In the genomic region with DNA sequence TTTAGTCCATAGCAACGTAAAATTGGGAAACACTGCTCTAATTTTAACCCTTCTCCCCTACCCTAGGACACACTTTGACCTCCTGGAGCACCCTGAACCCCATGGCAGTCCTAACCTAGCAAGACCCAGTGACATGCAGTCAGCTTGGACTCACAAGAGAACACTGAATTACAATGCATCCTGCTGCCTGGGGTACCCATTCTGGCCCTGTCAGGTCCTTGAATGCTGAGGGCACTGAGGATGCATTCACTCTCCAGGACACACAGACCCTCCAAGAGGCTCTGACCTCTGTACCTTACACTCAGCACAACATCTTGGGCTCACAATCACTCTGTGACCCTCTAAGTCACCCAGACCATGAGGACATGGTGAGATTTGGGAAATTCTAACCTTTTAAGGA, we compare ENCODE assay signal across 1 cellular context.
TF ChIP-seq lines count a peak whose summit lies in the region.

No MANE protein-coding gene starts in this region.

TF ChIP-seq in H1, 55 proteins besides CTCF, POLR2A, EP300 and RAD21 (continued from another document):
- TF ChIP-seq, protein P1, sequence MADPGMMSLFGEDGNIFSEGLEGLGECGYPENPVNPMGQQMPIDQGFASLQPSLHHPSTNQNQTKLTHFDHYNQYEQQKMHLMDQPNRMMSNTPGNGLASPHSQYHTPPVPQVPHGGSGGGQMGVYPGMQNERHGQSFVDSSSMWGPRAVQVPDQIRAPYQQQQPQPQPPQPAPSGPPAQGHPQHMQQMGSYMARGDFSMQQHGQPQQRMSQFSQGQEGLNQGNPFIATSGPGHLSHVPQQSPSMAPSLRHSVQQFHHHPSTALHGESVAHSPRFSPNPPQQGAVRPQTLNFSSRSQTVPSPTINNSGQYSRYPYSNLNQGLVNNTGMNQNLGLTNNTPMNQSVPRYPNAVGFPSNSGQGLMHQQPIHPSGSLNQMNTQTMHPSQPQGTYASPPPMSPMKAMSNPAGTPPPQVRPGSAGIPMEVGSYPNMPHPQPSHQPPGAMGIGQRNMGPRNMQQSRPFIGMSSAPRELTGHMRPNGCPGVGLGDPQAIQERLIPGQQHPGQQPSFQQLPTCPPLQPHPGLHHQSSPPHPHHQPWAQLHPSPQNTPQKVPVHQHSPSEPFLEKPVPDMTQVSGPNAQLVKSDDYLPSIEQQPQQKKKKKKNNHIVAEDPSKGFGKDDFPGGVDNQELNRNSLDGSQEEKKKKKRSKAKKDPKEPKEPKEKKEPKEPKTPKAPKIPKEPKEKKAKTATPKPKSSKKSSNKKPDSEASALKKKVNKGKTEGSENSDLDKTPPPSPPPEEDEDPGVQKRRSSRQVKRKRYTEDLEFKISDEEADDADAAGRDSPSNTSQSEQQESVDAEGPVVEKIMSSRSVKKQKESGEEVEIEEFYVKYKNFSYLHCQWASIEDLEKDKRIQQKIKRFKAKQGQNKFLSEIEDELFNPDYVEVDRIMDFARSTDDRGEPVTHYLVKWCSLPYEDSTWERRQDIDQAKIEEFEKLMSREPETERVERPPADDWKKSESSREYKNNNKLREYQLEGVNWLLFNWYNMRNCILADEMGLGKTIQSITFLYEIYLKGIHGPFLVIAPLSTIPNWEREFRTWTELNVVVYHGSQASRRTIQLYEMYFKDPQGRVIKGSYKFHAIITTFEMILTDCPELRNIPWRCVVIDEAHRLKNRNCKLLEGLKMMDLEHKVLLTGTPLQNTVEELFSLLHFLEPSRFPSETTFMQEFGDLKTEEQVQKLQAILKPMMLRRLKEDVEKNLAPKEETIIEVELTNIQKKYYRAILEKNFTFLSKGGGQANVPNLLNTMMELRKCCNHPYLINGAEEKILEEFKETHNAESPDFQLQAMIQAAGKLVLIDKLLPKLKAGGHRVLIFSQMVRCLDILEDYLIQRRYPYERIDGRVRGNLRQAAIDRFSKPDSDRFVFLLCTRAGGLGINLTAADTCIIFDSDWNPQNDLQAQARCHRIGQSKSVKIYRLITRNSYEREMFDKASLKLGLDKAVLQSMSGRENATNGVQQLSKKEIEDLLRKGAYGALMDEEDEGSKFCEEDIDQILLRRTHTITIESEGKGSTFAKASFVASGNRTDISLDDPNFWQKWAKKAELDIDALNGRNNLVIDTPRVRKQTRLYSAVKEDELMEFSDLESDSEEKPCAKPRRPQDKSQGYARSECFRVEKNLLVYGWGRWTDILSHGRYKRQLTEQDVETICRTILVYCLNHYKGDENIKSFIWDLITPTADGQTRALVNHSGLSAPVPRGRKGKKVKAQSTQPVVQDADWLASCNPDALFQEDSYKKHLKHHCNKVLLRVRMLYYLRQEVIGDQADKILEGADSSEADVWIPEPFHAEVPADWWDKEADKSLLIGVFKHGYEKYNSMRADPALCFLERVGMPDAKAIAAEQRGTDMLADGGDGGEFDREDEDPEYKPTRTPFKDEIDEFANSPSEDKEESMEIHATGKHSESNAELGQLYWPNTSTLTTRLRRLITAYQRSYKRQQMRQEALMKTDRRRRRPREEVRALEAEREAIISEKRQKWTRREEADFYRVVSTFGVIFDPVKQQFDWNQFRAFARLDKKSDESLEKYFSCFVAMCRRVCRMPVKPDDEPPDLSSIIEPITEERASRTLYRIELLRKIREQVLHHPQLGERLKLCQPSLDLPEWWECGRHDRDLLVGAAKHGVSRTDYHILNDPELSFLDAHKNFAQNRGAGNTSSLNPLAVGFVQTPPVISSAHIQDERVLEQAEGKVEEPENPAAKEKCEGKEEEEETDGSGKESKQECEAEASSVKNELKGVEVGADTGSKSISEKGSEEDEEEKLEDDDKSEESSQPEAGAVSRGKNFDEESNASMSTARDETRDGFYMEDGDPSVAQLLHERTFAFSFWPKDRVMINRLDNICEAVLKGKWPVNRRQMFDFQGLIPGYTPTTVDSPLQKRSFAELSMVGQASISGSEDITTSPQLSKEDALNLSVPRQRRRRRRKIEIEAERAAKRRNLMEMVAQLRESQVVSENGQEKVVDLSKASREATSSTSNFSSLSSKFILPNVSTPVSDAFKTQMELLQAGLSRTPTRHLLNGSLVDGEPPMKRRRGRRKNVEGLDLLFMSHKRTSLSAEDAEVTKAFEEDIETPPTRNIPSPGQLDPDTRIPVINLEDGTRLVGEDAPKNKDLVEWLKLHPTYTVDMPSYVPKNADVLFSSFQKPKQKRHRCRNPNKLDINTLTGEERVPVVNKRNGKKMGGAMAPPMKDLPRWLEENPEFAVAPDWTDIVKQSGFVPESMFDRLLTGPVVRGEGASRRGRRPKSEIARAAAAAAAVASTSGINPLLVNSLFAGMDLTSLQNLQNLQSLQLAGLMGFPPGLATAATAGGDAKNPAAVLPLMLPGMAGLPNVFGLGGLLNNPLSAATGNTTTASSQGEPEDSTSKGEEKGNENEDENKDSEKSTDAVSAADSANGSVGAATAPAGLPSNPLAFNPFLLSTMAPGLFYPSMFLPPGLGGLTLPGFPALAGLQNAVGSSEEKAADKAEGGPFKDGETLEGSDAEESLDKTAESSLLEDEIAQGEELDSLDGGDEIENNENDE (IDR thresholded peaks at IDR 0.05; ENCODE audit: insufficient replicate concordance, low read length): no peak
- no peak for TF ChIP-seq NRF1 (IDR thresholded peaks at IDR 0.05; ENCODE audit: low read depth, low read length)
- TF ChIP-seq SP4 (IDR thresholded peaks at IDR 0.05; ENCODE audit: low read length): no peak
- TF ChIP-seq CHD1 (IDR thresholded peaks at IDR 0.05; ENCODE audit: low read depth, low read length): no peak
- TF ChIP-seq SIRT6 (IDR thresholded peaks at IDR 0.05; ENCODE audit: low read length): no peak
- no peak for TF ChIP-seq BRCA1 (IDR thresholded peaks at IDR 0.05; ENCODE audit: low read depth, low read length)
